In the genomic region with DNA sequence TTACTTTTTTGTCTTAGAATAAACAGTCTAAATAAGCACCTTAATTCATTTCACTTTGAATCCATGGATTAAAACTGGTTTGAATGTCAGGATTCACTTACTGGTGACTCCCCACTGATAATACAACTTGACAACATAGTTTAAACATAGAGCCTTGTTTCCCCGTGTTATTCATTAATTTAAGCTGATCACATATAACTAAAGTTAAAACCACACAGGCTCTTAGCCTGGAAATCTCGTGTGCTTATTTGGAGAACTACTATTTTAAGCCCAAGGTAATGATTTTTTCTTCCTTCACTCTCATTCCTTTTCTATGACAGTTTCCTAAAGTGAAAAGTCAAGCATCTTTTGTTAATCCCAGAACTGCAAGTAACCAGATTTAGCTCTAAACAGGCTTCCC, we compare ENCODE assay signal across 16 cellular contexts.
A peak's percentile ranks its signal among the peaks of the same experiment; 100 is the strongest.
DNase-seq lines count a peak whose midpoint lies in the region; ATAC-seq and TF ChIP-seq lines count a peak whose summit lies in the region.
"Had no signal": no experiment of that assay in that cellular context is flagged by ENCODE, and none has a peak within 500 bp of the region (broad histone marks: within the 10 kb centered on the region; RNA-seq: fewer than 3 reads in every experiment).

No MANE protein-coding gene starts in this region.

- no peaks in the 10 kb centered on the region for H3K36me3 ChIP-seq in CD8-positive, alpha-beta T cell (ENCODE audit: insufficient read depth, low read length)

- H3K27ac Mint-ChIP-seq in CD8-positive, alpha-beta T cell, result peak overlapping the region; percentile 37
- H3K27ac Mint-ChIP-seq in T-cell (peak overlapping the region; percentile 4 to 49), osteocyte (ENCODE audit: unreplicated experiment) (peak overlapping the region; percentile 16)

- intact Hi-C loops in CD8-positive, alpha-beta T cell (cut with DNase I, micrococcal nuclease), result no loop called here

- no peaks in the 10 kb centered on the region for H3K9me3 Mint-ChIP-seq in CD8-positive, alpha-beta T cell
- H3K9me3 Mint-ChIP-seq in T-cell (no peaks in the 10 kb centered on the region), osteocyte (ENCODE audit: unreplicated experiment) (no peaks in the 10 kb centered on the region)
- H3K9me3 Mint-ChIP-seq: CD4-positive, alpha-beta memory T cell had no signal

- CTCF ChIA-PET in CD8-positive, alpha-beta T cell (lab: Charles Lee), result interaction anchor here (1.1 kb wide), 1 partner anchor 33 kb away, joined by 3 read pairs; no protein-coding TSS in a partner anchor
- CTCF ChIA-PET in T-cell (lab: Charles Lee), result no interaction called here

- H3K36me3 Mint-ChIP-seq in CD8-positive, alpha-beta T cell, result peaks cover 34% of the 10 kb centered on the region
- no peaks in the 10 kb centered on the region for H3K36me3 Mint-ChIP-seq in T-cell
- H3K36me3 Mint-ChIP-seq in osteocyte (ENCODE audit: unreplicated experiment), result peaks cover 16% of the 10 kb centered on the region

- H3K9me3 ChIP-seq in CD8-positive, alpha-beta T cell (ENCODE audit: low read length), result no peaks in the 10 kb centered on the region
- H3K9me3 ChIP-seq: MG63 had no signal

- DNase-seq in CD8-positive, alpha-beta T cell, result no peak
- no peak for DNase-seq in T-cell
- peak; percentile 7 for DNase-seq in epithelial cell of proximal tubule (ENCODE audit: low read depth)
- DNase-seq in osteocyte (ENCODE audit: extremely low spot score, unreplicated experiment), result no peak
- DNase-seq in HuH-7.5 (ENCODE audit: low spot score), result no peak
- DNase-seq in activated CD4-positive, alpha-beta T cell treated with anti-CD3 and anti-CD28 coated beads, Interleukin-2, amount 50 U/mL, for 4 hours, result no peak
- DNase-seq: ACHN; CD4-positive, alpha-beta memory T cell; DMS79 treated with DMSO at 0.1 percent for 48 hours; MG63; NCI-H187 treated with DMSO at 0.1 percent for 48 hours; NCI-H2171; NCI-H446 treated with DMSO at 0.1 percent for 48 hours; NCI-H748 treated with DMSO at 0.1 percent for 48 hours; Right ventricle myocardium superior had no signal

- H3K27me3 ChIP-seq in CD8-positive, alpha-beta T cell (ENCODE audit: insufficient read depth, low read length), result no peaks in the 10 kb centered on the region
- H3K27me3 ChIP-seq: MG63 had no signal

- no peak for ATAC-seq in CD8-positive, alpha-beta T cell
- no peak for ATAC-seq in T-cell (replicated peaks in 1 of 4)
- no peak for ATAC-seq in GM21381 (IDR thresholded peaks at IDR 0.05; ENCODE audit: unreplicated experiment)

- H3K27ac ChIP-seq in CD8-positive, alpha-beta T cell (ENCODE audit: low read depth, low read length), result no peak overlapping the region

- no peak overlapping the region for H3K4me3 Mint-ChIP-seq in CD8-positive, alpha-beta T cell
- H3K4me3 Mint-ChIP-seq in T-cell (no peak overlapping the region), osteocyte (ENCODE audit: unreplicated experiment) (no peak overlapping the region)

- H3K4me1 ChIP-seq in CD8-positive, alpha-beta T cell (ENCODE audit: insufficient read depth, low read length), result peaks cover 34% of the 10 kb centered on the region

- no peak for TF ChIP-seq CTCF in CD8-positive, alpha-beta T cell (IDR thresholded peaks at IDR 0.05)
- TF ChIP-seq CTCF in epithelial cell of proximal tubule (conservative IDR thresholded peaks at IDR 0.05; ENCODE audit: low read depth, low read length) (no peak), osteocyte (IDR thresholded peaks at IDR 0.05) (no peak)

- POLR2A ChIA-PET in CD8-positive, alpha-beta T cell (lab: Charles Lee), result interaction anchor here (1.3 kb wide), 1 partner anchor 18 kb away, joined by 3 read pairs; no protein-coding TSS in a partner anchor
- POLR2A ChIA-PET in T-cell (lab: Charles Lee), result no interaction called here

- peaks cover 55% of the 10 kb centered on the region for H3K4me1 Mint-ChIP-seq in CD8-positive, alpha-beta T cell (ENCODE audit: low read depth)
- H3K4me1 Mint-ChIP-seq in T-cell (peaks cover 51 to 58% (median 56%) of the 10 kb centered on the region in 3 donors), osteocyte (ENCODE audit: unreplicated experiment) (peaks cover 14% of the 10 kb centered on the region)

- H3K27me3 Mint-ChIP-seq in CD8-positive, alpha-beta T cell (ENCODE audit: low read depth), result no peaks in the 10 kb centered on the region
- H3K27me3 Mint-ChIP-seq in T-cell (no peaks in the 10 kb centered on the region), osteocyte (ENCODE audit: unreplicated experiment) (no peaks in the 10 kb centered on the region)
- H3K27me3 Mint-ChIP-seq: CD4-positive, alpha-beta memory T cell had no signal

- no peak overlapping the region for H3K4me3 ChIP-seq in CD8-positive, alpha-beta T cell (ENCODE audit: low read depth, low read length)
- H3K4me3 ChIP-seq in epithelial cell of proximal tubule (ENCODE audit: low read depth, low read length), result no peak overlapping the region
- H3K4me3 ChIP-seq: MG63 had no signal
